Comparison of ENCODE assay signal across 8 cellular contexts in the genomic region with DNA sequence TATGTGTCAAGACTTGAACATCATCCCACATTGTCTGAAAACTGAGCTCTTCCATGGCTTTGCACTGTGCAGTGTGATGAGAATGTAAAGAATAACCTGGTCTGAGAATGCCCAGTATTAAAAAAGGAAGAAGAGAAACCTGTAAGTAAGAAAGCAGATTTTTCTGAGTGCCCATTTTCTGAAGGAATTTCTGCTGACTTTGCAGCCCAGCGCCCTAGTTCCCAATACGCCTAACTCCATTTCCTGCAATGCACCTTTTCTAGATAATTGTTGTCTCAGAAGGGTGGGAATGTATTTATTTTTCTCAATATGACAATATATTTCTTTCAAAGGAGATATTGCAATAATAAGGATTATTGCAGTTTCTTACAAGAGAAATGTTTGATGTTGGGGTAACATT.
"Had no signal": no experiment of that assay in that cellular context is flagged by ENCODE, and none has a peak within 500 bp of the region (broad histone marks: within the 10 kb centered on the region; RNA-seq: fewer than 3 reads in every experiment).

No MANE protein-coding gene starts in this region.

- FAIRE-seq: G401.6, GM12878, GM12891, GM12892, GM18507, GM19239 had no signal

- H3K4me3 ChIP-seq: GM12878 had no signal

- ATAC-seq: GM12878 had no signal

- DNase-seq: GDM1, GF-D8 had no signal
